Comparison of ENCODE assay signal across 24 cellular contexts in the genomic region with DNA sequence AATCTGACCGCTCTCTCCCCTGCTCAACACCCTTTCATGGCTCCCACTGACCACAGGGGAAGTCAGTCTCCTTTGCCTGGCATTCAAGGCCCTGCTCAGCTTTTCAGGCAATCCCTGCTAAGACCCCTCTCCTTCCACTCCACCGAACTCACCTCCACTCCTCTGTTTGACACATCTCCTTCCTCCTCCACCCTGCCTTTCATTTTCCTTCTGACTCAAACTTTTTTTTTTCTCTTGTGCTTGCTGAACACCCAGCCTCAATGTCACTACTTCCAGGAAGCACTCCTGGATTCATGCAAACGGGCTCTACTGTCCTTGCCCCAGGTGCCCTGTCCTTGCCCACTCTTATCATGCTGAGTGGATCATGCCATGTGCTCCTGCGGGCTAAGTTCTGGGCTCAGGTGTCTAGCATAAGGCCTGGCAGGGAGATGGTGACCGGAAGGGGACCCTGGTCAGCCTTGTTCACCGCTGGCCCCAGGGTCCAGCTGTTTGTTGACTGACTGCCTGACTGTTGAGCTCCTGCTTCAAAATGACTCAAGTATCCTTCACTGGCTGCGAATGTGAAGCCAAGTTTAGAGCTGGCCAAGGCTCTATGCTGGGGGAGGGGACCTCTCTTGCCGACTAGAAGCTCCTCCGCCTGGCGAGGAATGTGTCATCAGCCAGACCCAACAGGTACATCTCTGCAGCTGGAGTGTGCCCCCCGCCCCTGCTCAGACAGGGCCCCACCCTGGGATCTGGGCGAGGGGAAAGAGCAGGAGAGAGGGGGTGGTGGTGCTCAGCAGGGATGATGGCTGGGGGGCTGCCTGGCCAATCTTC. TPM values are rescaled to one million over a fixed set of nuclear protein-coding genes. Genes with fewer than 3 reads are reported as not detected.
A peak's percentile ranks its signal among the peaks of the same experiment; 100 is the strongest.
DNase-seq lines count a peak whose midpoint lies in the region; ATAC-seq, FAIRE-seq and TF ChIP-seq lines count a peak whose summit lies in the region.
"Had no signal": no experiment of that assay in that cellular context is flagged by ENCODE, and none has a peak within 500 bp of the region (broad histone marks: within the 10 kb centered on the region; RNA-seq: fewer than 3 reads in every experiment).

No MANE protein-coding gene starts in this region.

- H3K4me3 ChIP-seq in A549 (no peak overlapping the region), K562 (no peak overlapping the region), lower lobe of right lung (no peak overlapping the region)
- no peak overlapping the region for H3K4me3 ChIP-seq in CD4-positive, CD25-positive, alpha-beta regulatory T cell (ENCODE audit: low read depth, low read length)
- H3K4me3 ChIP-seq: BLaER1, HAP-1 had no signal

- H3K9me1 ChIP-seq in K562 (ENCODE audit: control insufficient read depth, insufficient read depth, low read length) = no peaks in the 10 kb centered on the region

- ATAC-seq in A549 (no peak), K562 (no peak), lower lobe of right lung (no peak), HG02981 (IDR thresholded peaks at IDR 0.05; ENCODE audit: unreplicated experiment) (no peak)
- ATAC-seq in CD4-positive, CD25-positive, alpha-beta regulatory T cell (ENCODE audit: low read depth in 2 of 2) = no peak

- BruUV-seq in K562 (replicated peaks; lab: Mats Ljungman, UMichigan) = no TSS peak

- H3K27me3 Mint-ChIP-seq in CD4-positive, CD25-positive, alpha-beta regulatory T cell = peaks cover 27% of the 10 kb centered on the region

- H3K4me2 ChIP-seq in A549 = no peak overlapping the region
- no peak overlapping the region for H3K4me2 ChIP-seq in K562 (ENCODE audit: insufficient read depth, low read length)
- H3K4me2 ChIP-seq: BLaER1 had no signal

- no peaks in the 10 kb centered on the region for H3K79me2 ChIP-seq in K562 (ENCODE audit: control insufficient read depth, insufficient read depth, low read length)

- intact Hi-C loops in K562 (cut with micrococcal nuclease) (no loop called here), lower lobe of right lung (cut with DNase I) (no loop called here)

- peaks cover 0 to 23% (median 1%) of the 10 kb centered on the region in 4 donors for H3K4me1 Mint-ChIP-seq in CD4-positive, CD25-positive, alpha-beta regulatory T cell

- H3K9me3 ChIP-seq in A549 (no peaks in the 10 kb centered on the region), K562 (replicated peaks; ENCODE audit: control insufficient read depth, insufficient read depth, low read depth, low read length) (no peaks in the 10 kb centered on the region), lower lobe of right lung (no peaks in the 10 kb centered on the region)
- no peaks in the 10 kb centered on the region for H3K9me3 ChIP-seq in CD4-positive, CD25-positive, alpha-beta regulatory T cell (ENCODE audit: control insufficient read depth in 2 of 2, low read length in 2 of 2)
- H3K9me3 ChIP-seq: BLaER1, HAP-1 had no signal

- TF ChIP-seq RAD21 in A549 (conservative IDR thresholded peaks at IDR 0.05 in 1 of 2, IDR thresholded peaks at IDR 0.05 in 1 of 2) (no peak), K562 (CRISPR knock-in tag; conservative IDR thresholded peaks at IDR 0.05 in 1 of 2, IDR thresholded peaks at IDR 0.05 in 1 of 2) (no peak)

- no peaks in the 10 kb centered on the region for H3K36me3 ChIP-seq in CD4-positive, CD25-positive, alpha-beta regulatory T cell (ENCODE audit: control insufficient read depth, insufficient read depth, low read length)
- H3K36me3 ChIP-seq in K562 (ENCODE audit: control insufficient read depth, insufficient read depth, low read length) = no peaks in the 10 kb centered on the region
- H3K36me3 ChIP-seq in lower lobe of right lung = no peaks in the 10 kb centered on the region
- H3K36me3 ChIP-seq: BLaER1, HAP-1 had no signal

- CTCF ChIA-PET in A549 (lab: Yijun Ruan, JAX) (interaction anchor here (0.5 to 3.0 kb wide), 7 partner anchors 9 to 359 kb away, joined by 3 to 16 read pairs (median 3); no protein-coding TSS in a partner anchor), K562 (lab: Yijun Ruan, JAX; ENCODE audit: low intra/inter-chr PET ratio) (no interaction called here)

- H3K27ac ChIP-seq in A549 (no peak overlapping the region), K562 (ENCODE audit: extremely low read depth, low read depth, low read length) (no peak overlapping the region), lower lobe of right lung (no peak overlapping the region)
- H3K27ac ChIP-seq in CD4-positive, CD25-positive, alpha-beta regulatory T cell (ENCODE audit: insufficient read depth, low read length, poor library complexity, severe bottlenecking) = no peak overlapping the region
- H3K27ac ChIP-seq: BLaER1 had no signal

- in situ Hi-C loops in K562 (cut with MboI) = no loop called here

- H3K4me1 ChIP-seq in A549 (0 out of 3 replicates have a peak, but pooled peaks cover 3% of the 10 kb centered on the region), K562 (replicated peaks in 1 of 2; ENCODE audit: control insufficient read depth in 2 of 2, insufficient read depth in 2 of 2, low read length in 2 of 2) (peaks cover 0 to 47% of the 10 kb centered on the region in 2 experiments; a peak in 3 of 5 replicates), lower lobe of right lung (peaks cover 4% of the 10 kb centered on the region)
- peaks cover 8% of the 10 kb centered on the region for H3K4me1 ChIP-seq in CD4-positive, CD25-positive, alpha-beta regulatory T cell (ENCODE audit: control insufficient read depth, insufficient read depth, low read length, poor library complexity, severe bottlenecking)
- H3K4me1 ChIP-seq: HAP-1 had no signal

- no peak for FAIRE-seq in A549 (lab: Jason Lieb, UNC)
- no peak for FAIRE-seq in K562 (lab: Jason Lieb, UNC)
- FAIRE-seq: HTR-8/SVneo, RCC 7860 had no signal

- WGBS in A549 (ENCODE audit: missing lambda C conversion rate) = 36% methylated on average over 10 of the region's 12 CpGs
- WGBS in K562 (ENCODE audit: insufficient coverage, low coverage, missing lambda C conversion rate) = 13% methylated on average over 11 of the region's 12 CpGs

- H3K27me3 ChIP-seq in CD4-positive, CD25-positive, alpha-beta regulatory T cell (ENCODE audit: control insufficient read depth, insufficient read depth, low read length) = no peaks in the 10 kb centered on the region
- H3K27me3 ChIP-seq in K562 (ENCODE audit: control insufficient read depth in 2 of 2, insufficient read depth in 2 of 2, low read length in 2 of 2) (peaks cover 32 to 75% of the 10 kb centered on the region in 2 experiments; a peak in 4 of 5 replicates), lower lobe of right lung (ENCODE audit: low read depth) (peaks cover 59% of the 10 kb centered on the region)

- POLR2A ChIA-PET in A549 (lab: Yijun Ruan, JAX) = no interaction called here
- POLR2A ChIA-PET in K562 (lab: Yijun Ruan, JAX) = interaction anchor here (1.1 to 1.5 kb wide), 3 partner anchors 8 to 14 kb away, joined by 4 to 6 read pairs (median 6); no protein-coding TSS in a partner anchor

- H2AFZ ChIP-seq in K562 (ENCODE audit: low read depth, low read length) = no peak overlapping the region

- TF ChIP-seq CTCF in A549 (IDR thresholded peaks at IDR 0.05) (no peak), K562 (IDR thresholded peaks at IDR 0.05 in 2 of 3, conservative IDR thresholded peaks at IDR 0.05 in 1 of 3; ENCODE audit: insufficient read depth in 2 of 3, low read depth in 1 of 3, low read length in 3 of 3) (no peak), lower lobe of right lung (IDR thresholded peaks at IDR 0.05) (no peak)

- TF ChIP-seq POLR2A in A549 (IDR thresholded peaks at IDR 0.05; ENCODE audit: low read length) (no peak), K562 (conservative IDR thresholded peaks at IDR 0.05) (no peak)

- peaks cover 0 to 3% (median 0%) of the 10 kb centered on the region in 7 donors for H3K9me3 Mint-ChIP-seq in CD4-positive, CD25-positive, alpha-beta regulatory T cell
- H3K9me3 Mint-ChIP-seq: CD8-positive, alpha-beta memory T cell had no signal

- TF ChIP-seq EP300 in A549 (IDR thresholded peaks at IDR 0.05) (no peak), K562 (IDR thresholded peaks at IDR 0.05; ENCODE audit: low read length) (no peak)

- 0 out of 4 replicates have a peak overlapping the region, but pooled peaks of 1 of the 2 experiments have one; percentile 52 for H3K9ac ChIP-seq in K562 (ENCODE audit: insufficient read depth in 1 of 2, low read depth in 2 of 2, low read length in 2 of 2)
- H3K9ac ChIP-seq: BLaER1 had no signal

- peak overlapping the region in 2 of 3 donors; percentile 9 to 16 for H3K27ac Mint-ChIP-seq in CD4-positive, CD25-positive, alpha-beta regulatory T cell
- H3K27ac Mint-ChIP-seq: CD8-positive, alpha-beta memory T cell had no signal

- no peaks in the 10 kb centered on the region for H3K36me3 Mint-ChIP-seq in CD4-positive, CD25-positive, alpha-beta regulatory T cell
- H3K36me3 Mint-ChIP-seq: CD8-positive, alpha-beta memory T cell had no signal

- DNase-seq in A549 (ENCODE audit: low read depth in 1 of 2, low spot score in 1 of 2) (no peak), K562 (ENCODE audit: extremely low read depth in 1 of 4, low spot score in 3 of 4) (no peak), lower lobe of right lung (peak; percentile 32), cerebellum (ENCODE audit: low spot score) (no peak), DMS 273 (lab: John Stamatoyannopoulos, UW; ENCODE audit: unreplicated experiment) (no peak), DMS79 treated with DMSO at 0.1 percent for 48 hours (lab: John Stamatoyannopoulos, UW) (no peak)
- DNase-seq in CD4-positive, CD25-positive, alpha-beta regulatory T cell = no peak
- DNase-seq: ACHN, Calu3, GDM1, IMR-90, MV-4-11, NCI-H1105 treated with DMSO at 0.1 percent for 48 hours, NCI-H2029 treated with DMSO at 0.1 percent for 48 hours, NCI-H2171 treated with DMSO at 0.1 percent for 48 hours, NCI-H524 treated with DMSO at 0.1 percent for 48 hours had no signal

- H3K4me3 Mint-ChIP-seq in CD4-positive, CD25-positive, alpha-beta regulatory T cell = peak overlapping the region in 1 of 4 donors; percentile 34
- H3K4me3 Mint-ChIP-seq: CD8-positive, alpha-beta memory T cell had no signal

- H4K20me1 ChIP-seq in K562 (replicated peaks; ENCODE audit: control insufficient read depth, insufficient read depth, low read length) = peaks cover 20% of the 10 kb centered on the region; the same call in 1 of the 2 replicates

RNA-seq across cellular contexts. Expression of a gene that starts 6.2 kb away (rescaled TPM):
- polyA plus RNA-seq in A549 (2011; rRNA removed) = not detected in 2 replicates
- 0.05 TPM in 1 of 2 replicates, not detected in the other for polyA plus RNA-seq in A549 (2012; cell fraction: cytosol; rRNA removed)
- 0.04 and 0.05 TPM in 2 replicates for polyA plus RNA-seq in A549 (2012; cell fraction: nucleus; rRNA removed)
- polyA plus RNA-seq in A549 (2017; fragmentation: RNase III; extraction: RNeasy Plus Mini Kit Qiagen cat#74134 plus additional on column Dnase treatment) = not detected in 3 replicates
- polyA minus RNA-seq in A549 (2011; rRNA and poly(A)+ RNA removed) = not detected in 2 replicates
- not detected for total RNA-seq in CD4-positive, CD25-positive, alpha-beta regulatory T cell
- not detected for polyA plus RNA-seq in CD4-positive, CD25-positive, alpha-beta regulatory T cell
- 0.65 TPM in 1 of 2 replicates, not detected in the other for total RNA-seq in K562 (2011; cell fraction: chromatin; rRNA removed; ENCODE audit: low replicate concordance)
- total RNA-seq in K562 (2011; cell fraction: nucleolus; rRNA removed) = not detected in 2 replicates
- total RNA-seq in K562 (2011; cell fraction: nucleoplasm; rRNA removed) = 0.15 TPM in 1 of 2 replicates, not detected in the other
- total RNA-seq in K562 (2014; rRNA removed) = 0.32 TPM in 1 of 2 replicates, not detected in the other
- not detected in 2 replicates for total RNA-seq in K562 (2014; rRNA removed; fragmentation: Illumina TruSeq; extraction: Trizol)
- not detected in 2 replicates for total RNA-seq in K562 (2015; rRNA removed; fragmentation: Illumina TruSeq; extraction: Trizol)
- total RNA-seq in K562 (2021) = 0.20 and 0.40 TPM in 2 replicates
- polyA plus RNA-seq in K562 (2011; rRNA removed) = 0.11 TPM in 1 of 2 replicates, not detected in the other
- 0.49 TPM in 1 of 2 replicates, not detected in the other for polyA plus RNA-seq in K562 (2011; cell fraction: cytosol; rRNA removed)
- polyA plus RNA-seq in K562 (2011; cell fraction: nucleus; rRNA removed) = 0.26 TPM in 1 of 2 replicates, not detected in the other
- not detected in 2 replicates for polyA plus RNA-seq in K562 (2012)
- not detected in 2 replicates for polyA plus RNA-seq in K562 (2014; fragmentation: Illumina TruSeq; extraction: Trizol)
- polyA plus RNA-seq in K562 (2014; fragmentation: Nextera tagmentation; extraction: Ambion mirVana) = not detected
- not detected in 2 replicates for polyA plus RNA-seq in K562 (2014; rRNA removed)
- not detected in 2 replicates for polyA minus RNA-seq in K562 (2011; rRNA and poly(A)+ RNA removed)
- polyA minus RNA-seq in K562 (2011; cell fraction: cytosol; rRNA and poly(A)+ RNA removed) = not detected in 2 replicates
- 0.27 TPM in 1 of 2 replicates, not detected in the other for polyA minus RNA-seq in K562 (2011; cell fraction: nucleus; rRNA and poly(A)+ RNA removed)
- total RNA-seq in lower lobe of right lung = not detected
- total RNA-seq in cerebellum = not detected
- total RNA-seq: Calu3; CD8-positive, alpha-beta memory T cell; IMR-90; OCI-LY7; SK-MEL-5 had no signal
- polyA plus RNA-seq: CD8-positive, alpha-beta memory T cell; IMR-90 had no signal

RNA-seq across cellular contexts. Expression of a gene that starts 50.8 kb away (rescaled TPM):
- not detected in 2 replicates for polyA plus RNA-seq in A549 (2011; rRNA removed)
- polyA plus RNA-seq in A549 (2012; cell fraction: cytosol; rRNA removed) = not detected in 2 replicates
- not detected in 2 replicates for polyA plus RNA-seq in A549 (2012; cell fraction: nucleus; rRNA removed)
- polyA plus RNA-seq in A549 (2017; fragmentation: RNase III; extraction: RNeasy Plus Mini Kit Qiagen cat#74134 plus additional on column Dnase treatment) = not detected in 3 replicates
- polyA minus RNA-seq in A549 (2011; rRNA and poly(A)+ RNA removed) = not detected in 2 replicates
- not detected for total RNA-seq in CD4-positive, CD25-positive, alpha-beta regulatory T cell
- not detected for polyA plus RNA-seq in CD4-positive, CD25-positive, alpha-beta regulatory T cell
- total RNA-seq in K562 (2011; cell fraction: chromatin; rRNA removed; ENCODE audit: low replicate concordance) = not detected in 2 replicates
- 0.17 TPM in 1 of 2 replicates, not detected in the other for total RNA-seq in K562 (2011; cell fraction: nucleolus; rRNA removed)
- total RNA-seq in K562 (2011; cell fraction: nucleoplasm; rRNA removed) = not detected in 2 replicates
- not detected in 2 replicates for total RNA-seq in K562 (2014; rRNA removed)
- total RNA-seq in K562 (2014; rRNA removed; fragmentation: Illumina TruSeq; extraction: Trizol) = not detected in 2 replicates
- not detected in 2 replicates for total RNA-seq in K562 (2015; rRNA removed; fragmentation: Illumina TruSeq; extraction: Trizol)
- total RNA-seq in K562 (2021) = not detected in 2 replicates
- polyA plus RNA-seq in K562 (2011; rRNA removed) = not detected in 2 replicates
- not detected in 2 replicates for polyA plus RNA-seq in K562 (2011; cell fraction: cytosol; rRNA removed)
- 0.28 TPM in 1 of 2 replicates, not detected in the other for polyA plus RNA-seq in K562 (2011; cell fraction: nucleus; rRNA removed)
- polyA plus RNA-seq in K562 (2012) = not detected in 2 replicates
- not detected in 2 replicates for polyA plus RNA-seq in K562 (2014; fragmentation: Illumina TruSeq; extraction: Trizol)
- polyA plus RNA-seq in K562 (2014; fragmentation: Nextera tagmentation; extraction: Ambion mirVana) = not detected
- polyA plus RNA-seq in K562 (2014; rRNA removed) = not detected in 2 replicates
- not detected in 2 replicates for polyA minus RNA-seq in K562 (2011; rRNA and poly(A)+ RNA removed)
- polyA minus RNA-seq in K562 (2011; cell fraction: cytosol; rRNA and poly(A)+ RNA removed) = not detected in 2 replicates
- polyA minus RNA-seq in K562 (2011; cell fraction: nucleus; rRNA and poly(A)+ RNA removed) = not detected in 2 replicates
- not detected for total RNA-seq in lower lobe of right lung
- 1.5 TPM for total RNA-seq in cerebellum
- total RNA-seq: Calu3; CD8-positive, alpha-beta memory T cell; IMR-90; OCI-LY7; SK-MEL-5 had no signal
- polyA plus RNA-seq: CD8-positive, alpha-beta memory T cell; IMR-90 had no signal
